In genomic region chr12:101368016-101368415, GRCh38 we compare ENCODE assay signal across 27 cellular contexts. TPM values are rescaled to one million over a fixed set of nuclear protein-coding genes. Genes with fewer than 3 reads are reported as not detected.
DNase-seq lines count a peak whose midpoint lies in the region; ATAC-seq lines count a peak whose summit lies in the region.
"Had no signal": no experiment of that assay in that cellular context is flagged by ENCODE, and none has a peak within 500 bp of the region (broad histone marks: within the 10 kb centered on the region; RNA-seq: fewer than 3 reads in every experiment).

No MANE protein-coding gene starts in this region.

- peak; percentile 42 to 54 for ATAC-seq in activated T-cell treated with anti-CD3 and anti-CD28 coated beads, Interleukin-2, amount 50 U/mL, for 72 hours (replicated peaks in 1 of 2)
- ATAC-seq in stimulated activated naive CD8-positive, alpha-beta T cell treated with anti-CD3 and anti-CD28 coated beads, Interleukin-15, amount 100 ng/mL, for 72 hours, result no peak
- ATAC-seq in stimulated activated naive CD8-positive, alpha-beta T cell treated with anti-CD3 and anti-CD28 coated beads, Interleukin-15, Interleukin-2, amounts not matched to agents 100 U/mL and 50 U/mL, for 24 hours, result no peak
- ATAC-seq: A549; CD8-positive, alpha-beta T cell had no signal

- H3K4me1 Mint-ChIP-seq in activated T-cell treated with anti-CD3 and anti-CD28 coated beads, Interleukin-2, amount 50 U/mL, for 72 hours (ENCODE audit: low read depth), result peaks cover 7% of the 10 kb centered on the region
- peaks cover 8% of the 10 kb centered on the region for H3K4me1 Mint-ChIP-seq in stimulated activated naive CD8-positive, alpha-beta T cell treated with anti-CD3 and anti-CD28 coated beads, Interleukin-15, amount 100 ng/mL, for 72 hours
- H3K4me1 Mint-ChIP-seq: B cell; CD14-positive monocyte; CD4-positive, alpha-beta memory T cell; CD8-positive, alpha-beta memory T cell had no signal

- peak in 1 of 2 donors; percentile 11 for DNase-seq in activated T-cell treated with anti-CD3 and anti-CD28 coated beads, Interleukin-2, amount 50 U/mL, for 72 hours
- no peak for DNase-seq in activated T-cell treated with anti-CD3 and anti-CD28 coated beads, Interleukin-2, amount 50 U/mL, for 1 hour
- DNase-seq in stimulated activated naive CD8-positive, alpha-beta T cell treated with anti-CD3 and anti-CD28 coated beads, Interleukin-15, amount 100 ng/mL, for 72 hours, result no peak
- no peak for DNase-seq in stimulated activated naive CD8-positive, alpha-beta T cell treated with anti-CD3 and anti-CD28 coated beads, Interleukin-15, Interleukin-2, amounts not matched to agents 100 U/mL and 50 U/mL, for 24 hours
- DNase-seq: 8988T; ACHN; AML-193; BE2C; C1 segment of cervical spinal cord; Caco-2; Calu3; CD4-positive, alpha-beta memory T cell; CD4-positive, alpha-beta T cell; CD4-positive, CD25-positive, alpha-beta regulatory T cell; CD8-positive, alpha-beta memory T cell; CD8-positive, alpha-beta T cell; COR-L47; DMS 273 treated with DMSO at 0.1 percent for 48 hours; DMS153; DMS53; DMS79; DMS79 treated with DMSO at 0.1 percent for 48 hours; DND-41; EL had no signal

- no peak overlapping the region for H3K27ac Mint-ChIP-seq in activated T-cell treated with anti-CD3 and anti-CD28 coated beads, Interleukin-2, amount 50 U/mL, for 72 hours
- H3K27ac Mint-ChIP-seq in stimulated activated naive CD8-positive, alpha-beta T cell treated with anti-CD3 and anti-CD28 coated beads, Interleukin-15, amount 100 ng/mL, for 72 hours, result peak overlapping the region; percentile 63 to 85
- H3K27ac Mint-ChIP-seq: B cell; CD14-positive monocyte; CD4-positive, alpha-beta T cell had no signal

- no peaks in the 10 kb centered on the region for H3K27me3 Mint-ChIP-seq in activated T-cell treated with anti-CD3 and anti-CD28 coated beads, Interleukin-2, amount 50 U/mL, for 72 hours (ENCODE audit: low read depth)
- H3K27me3 Mint-ChIP-seq in stimulated activated naive CD8-positive, alpha-beta T cell treated with anti-CD3 and anti-CD28 coated beads, Interleukin-15, amount 100 ng/mL, for 72 hours, result no peaks in the 10 kb centered on the region
- H3K27me3 Mint-ChIP-seq: B cell; CD4-positive, alpha-beta memory T cell; CD4-positive, alpha-beta T cell; CD4-positive, CD25-positive, alpha-beta regulatory T cell; CD8-positive, alpha-beta memory T cell had no signal

- no peak overlapping the region for H3K4me3 Mint-ChIP-seq in activated T-cell treated with anti-CD3 and anti-CD28 coated beads, Interleukin-2, amount 50 U/mL, for 72 hours
- H3K4me3 Mint-ChIP-seq in stimulated activated naive CD8-positive, alpha-beta T cell treated with anti-CD3 and anti-CD28 coated beads, Interleukin-15, amount 100 ng/mL, for 72 hours, result no peak overlapping the region
- H3K4me3 Mint-ChIP-seq: B cell; CD14-positive monocyte; CD4-positive, alpha-beta memory T cell; CD4-positive, alpha-beta T cell; CD8-positive, alpha-beta memory T cell; CD8-positive, alpha-beta T cell had no signal

- peaks cover 7 to 25% of the 10 kb centered on the region in 2 donors for H3K36me3 Mint-ChIP-seq in activated T-cell treated with anti-CD3 and anti-CD28 coated beads, Interleukin-2, amount 50 U/mL, for 72 hours (ENCODE audit: insufficient read depth in 2 of 2)

- H3K9me3 Mint-ChIP-seq in activated T-cell treated with anti-CD3 and anti-CD28 coated beads, Interleukin-2, amount 50 U/mL, for 72 hours, result no peaks in the 10 kb centered on the region
- H3K9me3 Mint-ChIP-seq in stimulated activated naive CD8-positive, alpha-beta T cell treated with anti-CD3 and anti-CD28 coated beads, Interleukin-15, amount 100 ng/mL, for 72 hours, result no peaks in the 10 kb centered on the region
- H3K9me3 Mint-ChIP-seq: CD4-positive, alpha-beta memory T cell; CD4-positive, alpha-beta T cell; CD8-positive, alpha-beta memory T cell; CD8-positive, alpha-beta T cell had no signal

RNA-seq across cellular contexts. Expression of gene ARL1, which starts 39.6 kb away (rescaled TPM):
- total RNA-seq in activated T-cell treated with anti-CD3 and anti-CD28 coated beads, Interleukin-2, amount 50 U/mL, for 72 hours, result 10 to 100 TPM; 61.1 to 68.9 TPM

Comparison
In these comparisons a context has a peak if more than half of its experiments do, and no peak if none do; other contexts are left out.
1. ATAC-seq: peak in activated T-cell treated with anti-CD3 and anti-CD28 coated beads, Interleukin-2, amount 50 U/mL, for 72 hours (2 of 2); none in stimulated activated naive CD8-positive, alpha-beta T cell treated with anti-CD3 and anti-CD28 coated beads, Interleukin-15, amount 100 ng/mL, for 72 hours (single experiment) and stimulated activated naive CD8-positive, alpha-beta T cell treated with anti-CD3 and anti-CD28 coated beads, Interleukin-15, Interleukin-2, amounts not matched to agents 100 U/mL and 50 U/mL, for 24 hours (single experiment).